Comparison of ENCODE assay signal across 22 cellular contexts in the genomic region with DNA sequence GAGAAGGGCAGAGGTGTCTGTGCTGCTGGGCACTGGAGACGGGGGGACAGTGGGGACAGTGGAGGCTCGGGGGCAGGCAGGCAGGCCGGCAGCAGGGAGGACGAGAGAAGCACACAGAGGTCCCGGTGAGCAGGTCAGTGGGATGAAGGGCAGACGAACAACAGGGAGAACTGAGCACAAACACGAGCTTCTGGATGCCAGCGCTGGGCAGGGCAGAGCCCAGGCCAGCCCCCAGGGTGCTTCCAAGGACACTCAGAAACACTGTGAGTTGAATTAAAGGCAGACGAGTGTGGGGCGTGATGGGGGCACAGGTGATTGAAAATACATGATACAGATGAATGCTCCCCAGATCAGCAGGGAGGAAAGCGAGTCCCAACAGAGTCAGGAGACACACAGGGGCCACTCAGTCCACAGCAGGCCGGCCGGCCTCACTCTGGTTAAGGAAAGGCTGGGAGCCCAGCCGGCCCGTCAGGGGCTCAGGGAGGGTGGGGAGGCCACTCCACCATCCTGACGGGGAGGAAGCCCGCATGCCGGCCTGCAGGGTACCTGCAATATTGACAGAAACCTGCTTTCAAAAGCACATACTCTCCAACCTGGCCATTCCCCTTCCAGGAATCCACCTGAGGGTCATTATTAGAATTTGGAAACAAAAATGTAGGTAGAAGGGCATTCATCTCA. TPM values are rescaled to one million over a fixed set of nuclear protein-coding genes. Genes with fewer than 3 reads are reported as not detected.
DNase-seq lines count a peak whose midpoint lies in the region; ATAC-seq and TF ChIP-seq lines count a peak whose summit lies in the region.
"Had no signal": no experiment of that assay in that cellular context is flagged by ENCODE, and none has a peak within 500 bp of the region (broad histone marks: within the 10 kb centered on the region; RNA-seq: fewer than 3 reads in every experiment).

No MANE protein-coding gene starts in this region.

- WGBS in endodermal cell (ENCODE audit: insufficient coverage in 1 of 2, insufficient read length in 1 of 2), 2 experiments: 94 to 97% methylated on average over 13 to 18 of the region's 18 CpGs

- H3K4me1 ChIP-seq in endodermal cell (ENCODE audit: control insufficient read depth, insufficient read depth, low read length) (no peaks in the 10 kb centered on the region), lower lobe of right lung (peaks cover 9% of the 10 kb centered on the region)
- H3K4me1 ChIP-seq: vagina had no signal

- in situ Hi-C loops in GM13976 (cut with MboI; ENCODE audit: low sequenced_read_pairs, unreplicated experiment): no loop called here

- no peaks in the 10 kb centered on the region for H3K9me3 ChIP-seq in endodermal cell (ENCODE audit: control insufficient read depth, low read length)
- H3K9me3 ChIP-seq in lower lobe of right lung: no peaks in the 10 kb centered on the region
- H3K9me3 ChIP-seq: vagina had no signal

- H3K9me3 Mint-ChIP-seq in activated CD8-positive, alpha-beta memory T cell treated with anti-CD3 and anti-CD28 coated beads, Interleukin-2, amount 10 ng/mL, durations not matched to agents 7 days and 5 days (ENCODE audit: low read depth): no peaks in the 10 kb centered on the region
- no peaks in the 10 kb centered on the region for H3K9me3 Mint-ChIP-seq in endodermal cell
- no peaks in the 10 kb centered on the region for H3K9me3 Mint-ChIP-seq in stimulated activated effector memory CD8-positive, alpha-beta T cell treated with anti-CD3 and anti-CD28 coated beads, Interleukin-12 subunit alpha, Interleukin-12 subunit beta, amount 100 ng/mL, for 72 hours
- H3K9me3 Mint-ChIP-seq: CD4-positive, alpha-beta memory T cell; dendritic cell treated with granulocyte-macrophage colony-stimulating factor and Interleukin-4, amounts not matched to agents 40 ng/mL and 50 ng/mL, for 4 days had no signal

- H3K4me3 Mint-ChIP-seq in activated CD8-positive, alpha-beta memory T cell treated with anti-CD3 and anti-CD28 coated beads, Interleukin-2, amount 10 ng/mL, durations not matched to agents 7 days and 5 days: no peak overlapping the region
- no peak overlapping the region for H3K4me3 Mint-ChIP-seq in endodermal cell
- no peak overlapping the region for H3K4me3 Mint-ChIP-seq in stimulated activated effector memory CD8-positive, alpha-beta T cell treated with anti-CD3 and anti-CD28 coated beads, Interleukin-12 subunit alpha, Interleukin-12 subunit beta, amount 100 ng/mL, for 72 hours
- H3K4me3 Mint-ChIP-seq: brain; CD4-positive, alpha-beta memory T cell; dendritic cell treated with granulocyte-macrophage colony-stimulating factor and Interleukin-4, amounts not matched to agents 40 ng/mL and 50 ng/mL, for 4 days had no signal

- intact Hi-C loops in lower lobe of right lung (cut with DNase I): no loop called here

- TF ChIP-seq CTCF in endodermal cell (conservative IDR thresholded peaks at IDR 0.05): no peak
- TF ChIP-seq CTCF in lower lobe of right lung (IDR thresholded peaks at IDR 0.05): no peak
- TF ChIP-seq CTCF in GM13976 (IDR thresholded peaks at IDR 0.05; ENCODE audit: borderline replicate concordance, control extremely low read depth, extremely low read depth, insufficient read depth, missing control alignments): no peak

- ATAC-seq in activated CD8-positive, alpha-beta memory T cell treated with anti-CD3 and anti-CD28 coated beads, Interleukin-2, amount 10 ng/mL, durations not matched to agents 7 days and 5 days: no peak
- ATAC-seq in lower lobe of right lung (peak; percentile 40 to 49), HG03378 (IDR thresholded peaks at IDR 0.05; ENCODE audit: unreplicated experiment) (no peak)
- ATAC-seq in stimulated activated effector memory CD8-positive, alpha-beta T cell treated with anti-CD3 and anti-CD28 coated beads, Interleukin-12 subunit alpha, Interleukin-12 subunit beta, amount 100 ng/mL, for 72 hours: no peak
- ATAC-seq: esophagus mucosa, PC-3 had no signal

- no peaks in the 10 kb centered on the region for H3K27me3 Mint-ChIP-seq in activated CD8-positive, alpha-beta memory T cell treated with anti-CD3 and anti-CD28 coated beads, Interleukin-2, amount 10 ng/mL, durations not matched to agents 7 days and 5 days
- H3K27me3 Mint-ChIP-seq in endodermal cell (ENCODE audit: insufficient read depth): no peaks in the 10 kb centered on the region
- H3K27me3 Mint-ChIP-seq: brain; CD4-positive, alpha-beta memory T cell; dendritic cell treated with granulocyte-macrophage colony-stimulating factor and Interleukin-4, amounts not matched to agents 40 ng/mL and 50 ng/mL, for 4 days had no signal

- H3K4me3 ChIP-seq in endodermal cell (ENCODE audit: low read length) (no peak overlapping the region), lower lobe of right lung (no peak overlapping the region)
- H3K4me3 ChIP-seq: vagina had no signal

- peaks cover 7% of the 10 kb centered on the region for H3K4me1 Mint-ChIP-seq in activated CD8-positive, alpha-beta memory T cell treated with anti-CD3 and anti-CD28 coated beads, Interleukin-2, amount 10 ng/mL, durations not matched to agents 7 days and 5 days
- no peaks in the 10 kb centered on the region for H3K4me1 Mint-ChIP-seq in endodermal cell
- peaks cover 9% of the 10 kb centered on the region for H3K4me1 Mint-ChIP-seq in stimulated activated effector memory CD8-positive, alpha-beta T cell treated with anti-CD3 and anti-CD28 coated beads, Interleukin-12 subunit alpha, Interleukin-12 subunit beta, amount 100 ng/mL, for 72 hours
- H3K4me1 Mint-ChIP-seq: brain had no signal

- no peak overlapping the region for H3K27ac ChIP-seq in endodermal cell (ENCODE audit: low read depth, low read length)
- H3K27ac ChIP-seq in lower lobe of right lung: peak overlapping the region; percentile 65
- H3K27ac ChIP-seq: HL-60, vagina, WERI-Rb-1 had no signal

- H3K27me3 ChIP-seq in endodermal cell (ENCODE audit: control insufficient read depth, insufficient read depth, low read length, poor library complexity, severe bottlenecking) (no peaks in the 10 kb centered on the region), lower lobe of right lung (ENCODE audit: low read depth) (no peaks in the 10 kb centered on the region)
- H3K27me3 ChIP-seq: vagina had no signal

- CTCF ChIA-PET in activated CD8-positive, alpha-beta memory T cell treated with anti-CD3 and anti-CD28 coated beads, Interleukin-2, amount 10 ng/mL, durations not matched to agents 7 days and 5 days (lab: Charles Lee): no interaction called here

- DNase-seq in activated CD8-positive, alpha-beta memory T cell treated with anti-CD3 and anti-CD28 coated beads for 24 hours: peak; percentile 40
- DNase-seq in activated CD8-positive, alpha-beta memory T cell treated with anti-CD3 and anti-CD28 coated beads, Interleukin-2, amount 10 ng/mL, durations not matched to agents 7 days and 5 days: no peak
- DNase-seq in endodermal cell (peak; percentile 34), lower lobe of right lung (peak; percentile 67), NCI-H774 (lab: John Stamatoyannopoulos, UW) (no peak), GM13976 (ENCODE audit: low spot score) (no peak)
- DNase-seq in stimulated activated effector memory CD8-positive, alpha-beta T cell treated with anti-CD3 and anti-CD28 coated beads, Interleukin-12 subunit alpha, Interleukin-12 subunit beta, amount 100 ng/mL, for 72 hours (ENCODE audit: low spot score in 2 of 2): no peak
- DNase-seq: activated naive CD4-positive, alpha-beta T cell treated with Interleukin-2 at 50 U/mL for 16 hours; DMS79 treated with DMSO at 0.1 percent for 48 hours; KG1; NCI-H1092; NCI-H524 treated with DMSO at 0.1 percent for 48 hours; PC-3; stimulated activated naive CD4-positive, alpha-beta T cell had no signal

- peaks cover 30% of the 10 kb centered on the region for H3K36me3 Mint-ChIP-seq in activated CD8-positive, alpha-beta memory T cell treated with anti-CD3 and anti-CD28 coated beads, Interleukin-2, amount 10 ng/mL, durations not matched to agents 7 days and 5 days
- H3K36me3 Mint-ChIP-seq in endodermal cell (ENCODE audit: low read depth): peaks cover 25% of the 10 kb centered on the region
- peaks cover 45% of the 10 kb centered on the region for H3K36me3 Mint-ChIP-seq in stimulated activated effector memory CD8-positive, alpha-beta T cell treated with anti-CD3 and anti-CD28 coated beads, Interleukin-12 subunit alpha, Interleukin-12 subunit beta, amount 100 ng/mL, for 72 hours

- no peak overlapping the region for H3K27ac Mint-ChIP-seq in activated CD8-positive, alpha-beta memory T cell treated with anti-CD3 and anti-CD28 coated beads, Interleukin-2, amount 10 ng/mL, durations not matched to agents 7 days and 5 days
- H3K27ac Mint-ChIP-seq in endodermal cell: peak overlapping the region; percentile 58
- H3K27ac Mint-ChIP-seq in stimulated activated effector memory CD8-positive, alpha-beta T cell treated with anti-CD3 and anti-CD28 coated beads, Interleukin-12 subunit alpha, Interleukin-12 subunit beta, amount 100 ng/mL, for 72 hours: peak overlapping the region; percentile 8
- H3K27ac Mint-ChIP-seq: dendritic cell treated with granulocyte-macrophage colony-stimulating factor and Interleukin-4, amounts not matched to agents 40 ng/mL and 50 ng/mL, for 4 days had no signal

- H3K9ac ChIP-seq in endodermal cell (ENCODE audit: extremely low read depth, low read length, poor library complexity, severe bottlenecking): no peak overlapping the region

- H3K36me3 ChIP-seq in endodermal cell (ENCODE audit: control insufficient read depth, insufficient read depth, low read length) (peaks cover 21% of the 10 kb centered on the region), lower lobe of right lung (peaks cover 20% of the 10 kb centered on the region)
- H3K36me3 ChIP-seq: vagina had no signal

RNA-seq across cellular contexts. Expression of a gene that starts 14.1 kb away (rescaled TPM):
- total RNA-seq in activated CD8-positive, alpha-beta memory T cell treated with anti-CD3 and anti-CD28 coated beads, Interleukin-2, amount 10 ng/mL, durations not matched to agents 7 days and 5 days: 10 to 100 TPM; 53.2 to 60.2 TPM
- 10 to 100 TPM; 28.8 to 29.4 TPM for total RNA-seq in endodermal cell
- polyA plus RNA-seq in endodermal cell (2013, experiment 1 of 2): 19.9 TPM
- polyA plus RNA-seq in endodermal cell (2013, experiment 2 of 2): 16.4 TPM
- total RNA-seq in lower lobe of right lung: 50.7 TPM

Comparison
In these comparisons a context has a peak if more than half of its experiments do, and no peak if none do; other contexts are left out.
1. DNase-seq: peak in activated CD8-positive, alpha-beta memory T cell treated with anti-CD3 and anti-CD28 coated beads for 24 hours (single experiment), endodermal cell (single experiment) and lower lobe of right lung (single experiment); none in activated CD8-positive, alpha-beta memory T cell treated with anti-CD3 and anti-CD28 coated beads, Interleukin-2, amount 10 ng/mL, durations not matched to agents 7 days and 5 days (single experiment), stimulated activated effector memory CD8-positive, alpha-beta T cell treated with anti-CD3 and anti-CD28 coated beads, Interleukin-12 subunit alpha, Interleukin-12 subunit beta, amount 100 ng/mL, for 72 hours (0 of 2), NCI-H774 (single experiment) and GM13976 (single experiment).
2. ATAC-seq: peak in lower lobe of right lung (2 of 2); none in activated CD8-positive, alpha-beta memory T cell treated with anti-CD3 and anti-CD28 coated beads, Interleukin-2, amount 10 ng/mL, durations not matched to agents 7 days and 5 days (single experiment), stimulated activated effector memory CD8-positive, alpha-beta T cell treated with anti-CD3 and anti-CD28 coated beads, Interleukin-12 subunit alpha, Interleukin-12 subunit beta, amount 100 ng/mL, for 72 hours (single experiment) and HG03378 (single experiment).